Comparison of ENCODE assay signal across 8 cellular contexts in the genomic region with DNA sequence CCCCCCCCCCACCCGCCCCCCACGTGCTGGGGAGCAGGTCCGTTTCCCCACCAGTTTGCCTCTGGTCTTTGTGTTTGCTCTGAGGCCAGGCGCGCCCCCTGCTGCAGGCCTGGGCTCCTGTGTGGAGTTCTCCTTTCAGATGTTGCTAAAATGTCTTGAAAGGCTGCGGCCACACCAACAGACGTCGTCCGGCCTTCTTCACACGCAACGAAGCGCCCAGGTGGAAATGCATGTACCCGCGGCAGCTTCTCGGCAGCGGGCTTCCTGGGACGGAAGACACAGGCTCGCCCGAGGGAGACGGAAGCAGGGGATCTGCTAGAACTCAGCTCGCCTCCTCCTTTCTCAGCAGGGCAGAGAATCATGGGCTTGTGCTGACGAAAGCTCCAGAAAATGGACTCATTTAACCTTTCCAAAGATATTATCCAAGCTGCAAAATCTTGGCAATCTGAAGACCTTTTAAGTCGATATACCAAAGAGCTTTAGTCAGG.
DNase-seq lines count a peak whose midpoint lies in the region; ATAC-seq and TF ChIP-seq lines count a peak whose summit lies in the region.

No MANE protein-coding gene starts in this region.

- ATAC-seq in GM19043 (IDR thresholded peaks at IDR 0.05; ENCODE audit: low read depth, unreplicated experiment): peak; percentile 95
- ATAC-seq in HG03354 (IDR thresholded peaks at IDR 0.05; ENCODE audit: poor library complexity, severe bottlenecking, unreplicated experiment): peak; percentile 95
- peak; percentile 93 for ATAC-seq in Panc1

- no peaks in the 10 kb centered on the region for H3K36me3 ChIP-seq in Panc1 (ENCODE audit: control insufficient read depth, insufficient read depth, low read length)

- DNase-seq in AG09319 (ENCODE audit: extremely low read depth, low read depth) (peak; percentile 44), Panc1 (ENCODE audit: low read depth, low spot score) (peak; percentile 12), iPS DF 4.7 (ENCODE audit: extremely low read depth, low spot score) (peak; percentile 25), renal cortical epithelial cell (ENCODE audit: low read depth) (peak; percentile 49), NCI-H2081 (lab: John Stamatoyannopoulos, UW) (no peak)

- H3K9me3 ChIP-seq in Panc1 (ENCODE audit: control insufficient read depth, insufficient read depth, low read depth, low read length): no peaks in the 10 kb centered on the region

- peaks cover 66% of the 10 kb centered on the region for H3K4me1 Mint-ChIP-seq in brain

- H3K27ac ChIP-seq in Panc1 (ENCODE audit: low read length): no peak overlapping the region

- no peaks in the 10 kb centered on the region for H3K27me3 Mint-ChIP-seq in brain

- H3K27me3 ChIP-seq in Panc1 (ENCODE audit: control insufficient read depth, insufficient read depth, low read length): no peaks in the 10 kb centered on the region

- intact Hi-C loops in Panc1 (cut with micrococcal nuclease; ENCODE audit: unreplicated experiment): loop anchor here (1.0 kb wide), 1 partner anchor 221 kb away; no protein-coding TSS in a partner anchor

- H3K4me3 ChIP-seq in Panc1 (ENCODE audit: low read depth in 2 of 2, low read length in 2 of 2): peak overlapping the region; percentile 27 to 37

- H3K4me1 ChIP-seq in Panc1 (ENCODE audit: control insufficient read depth, insufficient read depth, low read length): peaks cover 20% of the 10 kb centered on the region

- CTCF ChIA-PET in Panc1 (lab: Charles Lee): interaction anchor here (0.6 to 0.8 kb wide), 3 partner anchors 134 to 720 kb away, joined by 3 to 4 read pairs (median 3); no protein-coding TSS in a partner anchor

- peak overlapping the region; percentile 72 to 82 (median 79) for H3K4me3 Mint-ChIP-seq in brain

- peak overlapping the region; percentile 75 to 97 (median 93) for H3K27ac Mint-ChIP-seq in brain

- H3K36me3 Mint-ChIP-seq in brain: no peaks in the 10 kb centered on the region

- BruUV-seq in Panc1 (replicated peaks; lab: Mats Ljungman, UMichigan): no TSS peak

- POLR2A ChIA-PET in Panc1 (lab: Charles Lee): no interaction called here

- TF ChIP-seq CTCF in AG09319 (IDR thresholded peaks at IDR 0.05; ENCODE audit: low read depth, low read length) (peak; percentile 82), Panc1 (IDR thresholded peaks at IDR 0.05) (no peak), brain (conservative IDR thresholded peaks at IDR 0.05) (peak; percentile 59 to 78)

- H3K9me3 Mint-ChIP-seq in brain: no peaks in the 10 kb centered on the region

- in situ Hi-C loops in Panc1 (cut with HindIII; ENCODE audit: low pct_unique_long_range_greater_than_20kb, low sequenced_read_pairs): no loop called here

Comparison
In these comparisons a context has a peak if more than half of its experiments do, and no peak if none do; other contexts are left out.
1. DNase-seq: peak in AG09319 (single experiment), Panc1 (single experiment), iPS DF 4.7 (single experiment) and renal cortical epithelial cell (single experiment); none in NCI-H2081 (0 of 2).
2. Peak in every context shown above with its lines, with median percentiles within 50 percentile points of each other: ATAC-seq.